Comparison of ENCODE assay signal across 14 cellular contexts in the genomic region with DNA sequence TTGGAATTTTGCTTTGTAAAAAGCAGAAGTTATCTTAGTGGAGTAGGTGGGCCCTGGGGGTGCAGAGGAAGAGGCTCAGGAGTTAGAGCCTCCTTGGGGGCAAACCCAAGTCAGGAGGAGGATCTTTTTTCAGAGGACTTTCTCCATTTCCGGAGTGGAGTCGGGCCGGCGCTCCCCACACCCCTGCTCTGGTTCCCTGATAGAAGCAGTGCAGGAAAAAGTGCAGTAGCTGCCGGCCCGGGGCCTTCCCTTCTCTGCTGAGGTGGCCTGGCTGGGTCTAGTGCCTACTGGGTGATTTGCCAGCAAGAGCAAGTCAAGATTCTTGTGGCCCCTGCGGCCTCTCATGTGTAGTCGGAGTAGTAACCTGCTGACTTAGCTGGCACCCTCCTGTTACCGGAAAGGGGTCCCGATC.
DNase-seq lines count a peak whose midpoint lies in the region; ATAC-seq and TF ChIP-seq lines count a peak whose summit lies in the region.
"Had no signal": no experiment of that assay in that cellular context is flagged by ENCODE, and none has a peak within 500 bp of the region (broad histone marks: within the 10 kb centered on the region; RNA-seq: fewer than 3 reads in every experiment).

No MANE protein-coding gene starts in this region.

- peak overlapping the region; percentile 56 to 91 (median 87) for H3K27ac Mint-ChIP-seq in CD14-positive monocyte
- peak overlapping the region; percentile 90 for H3K27ac Mint-ChIP-seq in mesothelial cell of epicardium
- H3K27ac Mint-ChIP-seq: activated CD4-positive, alpha-beta T cell treated with anti-CD3 and anti-CD28 coated beads, Interleukin-2, amount 10 ng/mL, durations not matched to agents 24 days and 14 days; stimulated activated naive CD8-positive, alpha-beta T cell treated with anti-CD3 and anti-CD28 coated beads, Interleukin-15, amount 100 ng/mL, for 72 hours had no signal

- TF ChIP-seq CTCF in CD14-positive monocyte (IDR thresholded peaks at IDR 0.05) (no peak), Peyer's patch (IDR thresholded peaks at IDR 0.05) (no peak), esophagus muscularis mucosa (IDR thresholded peaks at IDR 0.05) (no peak), mesothelial cell of epicardium (IDR thresholded peaks at IDR 0.05; ENCODE audit: unreplicated experiment) (no peak), foreskin keratinocyte (conservative IDR thresholded peaks at IDR 0.05) (no peak)

- WGBS in esophagus muscularis mucosa, result 82% methylated on average over 4 of the region's 10 CpGs

- H3K9me3 ChIP-seq in Peyer's patch (no peaks in the 10 kb centered on the region), esophagus muscularis mucosa (no peaks in the 10 kb centered on the region)
- H3K9me3 ChIP-seq: BE2C, esophagus squamous epithelium had no signal

- H3K4me3 Mint-ChIP-seq in CD14-positive monocyte (peak overlapping the region; percentile 63 to 71), mesothelial cell of epicardium (no peak overlapping the region)
- H3K4me3 Mint-ChIP-seq: activated CD4-positive, alpha-beta T cell treated with anti-CD3 and anti-CD28 coated beads, Interleukin-2, amount 10 ng/mL, durations not matched to agents 24 days and 14 days; stimulated activated naive CD8-positive, alpha-beta T cell treated with anti-CD3 and anti-CD28 coated beads, Interleukin-15, amount 100 ng/mL, for 72 hours had no signal

- ATAC-seq in foreskin keratinocyte (no peak), GM18907 (IDR thresholded peaks at IDR 0.05; ENCODE audit: unreplicated experiment) (no peak)
- ATAC-seq: stimulated activated naive CD8-positive, alpha-beta T cell treated with anti-CD3 and anti-CD28 coated beads, Interleukin-15, amount 100 ng/mL, for 72 hours had no signal

- peaks cover 0 to 3% (median 0%) of the 10 kb centered on the region in 4 donors for H3K4me1 ChIP-seq in Peyer's patch
- H3K4me1 ChIP-seq in esophagus muscularis mucosa, result peaks cover 0 to 16% (median 7%) of the 10 kb centered on the region in 4 donors
- H3K4me1 ChIP-seq in foreskin keratinocyte, result no peaks in the 10 kb centered on the region
- H3K4me1 ChIP-seq: BE2C had no signal

- H3K27ac ChIP-seq in Peyer's patch (peak overlapping the region in 2 of 4 donors; percentile 47 to 50), esophagus muscularis mucosa (replicated peaks in 1 of 4) (no peak overlapping the region), foreskin keratinocyte (no peak overlapping the region)

- TF ChIP-seq POLR2A in Peyer's patch (IDR thresholded peaks at IDR 0.05), result no peak
- TF ChIP-seq POLR2A in esophagus muscularis mucosa (IDR thresholded peaks at IDR 0.05; ENCODE audit: low read depth), result no peak

- H3K27me3 ChIP-seq in Peyer's patch (no peaks in the 10 kb centered on the region), esophagus muscularis mucosa (no peaks in the 10 kb centered on the region), foreskin keratinocyte (no peaks in the 10 kb centered on the region)
- H3K27me3 ChIP-seq: BE2C, esophagus squamous epithelium had no signal

- H3K36me3 ChIP-seq in Peyer's patch (no peaks in the 10 kb centered on the region), esophagus muscularis mucosa (no peaks in the 10 kb centered on the region)
- H3K36me3 ChIP-seq: BE2C, esophagus squamous epithelium had no signal

- H3K4me3 ChIP-seq in Peyer's patch (no peak overlapping the region), esophagus muscularis mucosa (no peak overlapping the region)
- H3K4me3 ChIP-seq: esophagus squamous epithelium had no signal

- no peaks in the 10 kb centered on the region for H3K9me3 Mint-ChIP-seq in CD14-positive monocyte
- H3K9me3 Mint-ChIP-seq in mesothelial cell of epicardium, result no peaks in the 10 kb centered on the region
- H3K9me3 Mint-ChIP-seq: activated CD4-positive, alpha-beta T cell treated with anti-CD3 and anti-CD28 coated beads, Interleukin-2, amount 10 ng/mL, durations not matched to agents 24 days and 14 days; stimulated activated naive CD8-positive, alpha-beta T cell treated with anti-CD3 and anti-CD28 coated beads, Interleukin-15, amount 100 ng/mL, for 72 hours had no signal

- H3K4me1 Mint-ChIP-seq in CD14-positive monocyte, result peaks cover 27% of the 10 kb centered on the region
- peaks cover 31% of the 10 kb centered on the region for H3K4me1 Mint-ChIP-seq in mesothelial cell of epicardium
- H3K4me1 Mint-ChIP-seq: activated CD4-positive, alpha-beta T cell treated with anti-CD3 and anti-CD28 coated beads, Interleukin-2, amount 10 ng/mL, durations not matched to agents 24 days and 14 days; stimulated activated naive CD8-positive, alpha-beta T cell treated with anti-CD3 and anti-CD28 coated beads, Interleukin-15, amount 100 ng/mL, for 72 hours had no signal

- H3K27me3 Mint-ChIP-seq in CD14-positive monocyte (ENCODE audit: low read depth in 3 of 3) (peaks cover 1 to 7% (median 4%) of the 10 kb centered on the region in 3 donors), mesothelial cell of epicardium (ENCODE audit: low read depth) (no peaks in the 10 kb centered on the region)
- H3K27me3 Mint-ChIP-seq: activated CD4-positive, alpha-beta T cell treated with anti-CD3 and anti-CD28 coated beads, Interleukin-2, amount 10 ng/mL, durations not matched to agents 24 days and 14 days had no signal

- no peaks in the 10 kb centered on the region for H3K36me3 Mint-ChIP-seq in CD14-positive monocyte
- no peaks in the 10 kb centered on the region for H3K36me3 Mint-ChIP-seq in mesothelial cell of epicardium

- intact Hi-C loops in CD14-positive monocyte (cut with micrococcal nuclease), result no loop called here
- intact Hi-C loops in esophagus muscularis mucosa (cut with DNase I), result no loop called here

- DNase-seq in CD14-positive monocyte (ENCODE audit: low spot score) (peak; percentile 42), Peyer's patch (peak in 2 of 3 donors; percentile 37 to 45), esophagus muscularis mucosa (ENCODE audit: extremely low spot score) (peak; percentile 87), mesothelial cell of epicardium (ENCODE audit: low spot score in 2 of 2, unreplicated experiment in 2 of 2) (peak; percentile 12 to 41), NAMALWA (ENCODE audit: low spot score) (no peak), foreskin keratinocyte (no peak), NCI-H1436 treated with DMSO at 0.1 percent for 48 hours (lab: John Stamatoyannopoulos, UW) (no peak)
- DNase-seq: activated CD4-positive, alpha-beta T cell treated with anti-CD3 and anti-CD28 coated beads, Interleukin-2, amount 10 ng/mL, durations not matched to agents 24 days and 14 days; amniotic stem cell; BE2C; esophagus squamous epithelium; MV-4-11; stimulated activated naive CD8-positive, alpha-beta T cell treated with anti-CD3 and anti-CD28 coated beads, Interleukin-15, amount 100 ng/mL, for 72 hours had no signal

- no peak for TF ChIP-seq EP300 in esophagus muscularis mucosa (IDR thresholded peaks at IDR 0.05)

Comparison
In these comparisons a context has a peak if more than half of its experiments do, and no peak if none do; other contexts are left out.
1. DNase-seq: peak in CD14-positive monocyte (single experiment), Peyer's patch (2 of 3), esophagus muscularis mucosa (single experiment) and mesothelial cell of epicardium (2 of 2); none in NAMALWA (single experiment), foreskin keratinocyte (0 of 2) and NCI-H1436 treated with DMSO at 0.1 percent for 48 hours (single experiment).